In the genomic region with DNA sequence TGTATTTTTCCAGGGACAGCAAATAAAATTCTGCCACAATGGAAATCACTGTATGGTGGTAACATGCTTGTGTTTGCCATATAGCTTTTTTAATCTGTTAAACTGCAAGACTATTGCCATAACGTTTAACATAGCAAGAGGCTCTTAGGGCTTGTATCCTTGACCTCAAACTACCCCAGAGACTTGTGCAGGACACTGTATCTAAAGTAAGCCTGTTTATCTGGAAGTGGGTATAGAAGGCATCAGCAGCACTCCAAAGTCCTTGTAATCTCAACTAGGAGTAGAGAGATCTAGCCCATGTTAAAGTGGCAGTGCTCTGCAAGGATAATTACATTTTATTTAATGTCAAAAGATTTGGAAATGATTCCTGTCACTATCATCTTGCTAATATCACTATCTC, we compare ENCODE assay signal across 20 cellular contexts.
"Had no signal": no experiment of that assay in that cellular context is flagged by ENCODE, and none has a peak within 500 bp of the region (broad histone marks: within the 10 kb centered on the region; RNA-seq: fewer than 3 reads in every experiment).

No MANE protein-coding gene starts in this region.

- H3K4me1 ChIP-seq: colonic mucosa, esophagus squamous epithelium, gastrocnemius medialis, heart right ventricle, left lung, lower lobe of right lung had no signal

- H3K4me3 ChIP-seq: colonic mucosa, esophagus squamous epithelium, gastrocnemius medialis, heart right ventricle, left lung, lower lobe of right lung, mucosa of descending colon had no signal

- H3K27ac ChIP-seq: colonic mucosa, epithelial cell of prostate, esophagus squamous epithelium, gastrocnemius medialis, heart right ventricle, left lung, lower lobe of right lung had no signal

- DNase-seq: colonic mucosa; cortex of kidney; effector CD8-positive, alpha-beta T cell; effector memory CD8-positive, alpha-beta T cell; endodermal cell; erythroblast; esophagus squamous epithelium; foreskin fibroblast; foreskin melanocyte; gastrocnemius medialis; glutamatergic neuron; head of caudate nucleus; heart right ventricle; hippocampal formation; left cardiac atrium; left lung; lower lobe of right lung; mesenchymal stem cell; mucosa of descending colon had no signal

- H3K36me3 ChIP-seq: colonic mucosa, esophagus squamous epithelium, gastrocnemius medialis, heart right ventricle, left lung, lower lobe of right lung had no signal

- H3K27me3 ChIP-seq: colonic mucosa, esophagus squamous epithelium, gastrocnemius medialis, heart right ventricle, left lung had no signal

- H3K9me3 ChIP-seq: colonic mucosa, esophagus squamous epithelium, gastrocnemius medialis, left lung, lower lobe of right lung, mucosa of descending colon had no signal
